Comparison of ENCODE assay signal across 26 cellular contexts in the genomic region with DNA sequence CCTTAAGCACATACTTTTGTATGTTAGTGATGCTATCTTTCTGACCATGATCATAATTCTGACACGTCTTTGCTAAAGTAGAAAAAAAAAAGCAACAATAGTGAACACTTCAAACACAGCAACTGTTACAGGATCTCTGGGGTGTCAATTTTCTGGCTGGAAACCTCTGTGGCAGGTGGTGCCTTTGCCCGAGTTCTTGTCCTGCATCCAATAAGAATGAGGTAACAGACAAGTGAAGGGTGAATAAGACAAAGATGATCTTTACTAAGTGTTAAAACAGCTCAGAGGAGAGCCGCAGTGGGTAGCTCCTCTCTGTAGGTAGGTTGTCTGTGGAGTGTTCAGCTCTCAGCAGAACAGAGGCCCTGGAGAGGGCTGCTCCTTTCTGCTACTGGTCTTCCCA. TPM values are rescaled to one million over a fixed set of nuclear protein-coding genes. Genes with fewer than 3 reads are reported as not detected.
"Had no signal": no experiment of that assay in that cellular context is flagged by ENCODE, and none has a peak within 500 bp of the region (broad histone marks: within the 10 kb centered on the region; RNA-seq: fewer than 3 reads in every experiment).

No MANE protein-coding gene starts in this region.

- H3K36me3 ChIP-seq: left lung, lower lobe of right lung, neural progenitor cell, ovary, sigmoid colon, spleen, stomach, thyroid gland, transverse colon, upper lobe of left lung, vagina had no signal

- H3K4me2 ChIP-seq: neural progenitor cell had no signal

- H3K9me3 ChIP-seq: left lung, lower lobe of right lung, ovary, sigmoid colon, spleen, stomach, testis, thyroid gland, transverse colon, upper lobe of left lung, vagina had no signal

- H3K4me1 Mint-ChIP-seq: naive B cell; natural killer cell; nephron progenitor cell; neural progenitor cell; stimulated activated effector memory CD8-positive, alpha-beta T cell treated with anti-CD3 and anti-CD28 coated beads, Interleukin-12 subunit alpha, Interleukin-12 subunit beta, amount 100 ng/mL, for 72 hours had no signal

- H3K27ac ChIP-seq: left lung, lower lobe of right lung, neural progenitor cell, ovary, sigmoid colon, spleen, stomach, testis, thyroid gland, transverse colon, upper lobe of left lung, vagina had no signal

- H3K27me3 Mint-ChIP-seq: naive B cell, progenitor cell of endocrine pancreas had no signal

- H3K4me1 ChIP-seq: left lung, lower lobe of right lung, neural progenitor cell, sigmoid colon, spleen, stomach, testis, thyroid gland, transverse colon, upper lobe of left lung, vagina had no signal

- DNase-seq: hippocampal formation; kidney; left colon; left lung; lower lobe of right lung; mammary epithelial cell; mesenchymal stem cell; naive B cell; natural killer cell; nephron progenitor cell; ovary; retina; sigmoid colon; small intestine; spleen; stimulated activated CD4-positive, alpha-beta T cell treated with anti-CD3 and anti-CD28 coated beads, Interleukin-4, amount 100 ng/mL, for 24 hours; stimulated activated naive CD4-positive, alpha-beta T cell; stomach; testis; thyroid gland; transverse colon; upper lobe of left lung had no signal

- H3K4me3 Mint-ChIP-seq: naive B cell; natural killer cell; nephron progenitor cell; neural progenitor cell; stimulated activated effector memory CD8-positive, alpha-beta T cell treated with anti-CD3 and anti-CD28 coated beads, Interleukin-12 subunit alpha, Interleukin-12 subunit beta, amount 100 ng/mL, for 72 hours had no signal

- H2AFZ ChIP-seq: neural progenitor cell had no signal

- ATAC-seq: left colon, left lung, lower lobe of right lung, natural killer cell had no signal

- H3K36me3 Mint-ChIP-seq: naive B cell; natural killer cell; neural progenitor cell; stimulated activated effector memory CD8-positive, alpha-beta T cell treated with anti-CD3 and anti-CD28 coated beads, Interleukin-12 subunit alpha, Interleukin-12 subunit beta, amount 100 ng/mL, for 72 hours had no signal

- H3K9me3 Mint-ChIP-seq: natural killer cell; nephron progenitor cell; neural progenitor cell; stimulated activated effector memory CD8-positive, alpha-beta T cell treated with anti-CD3 and anti-CD28 coated beads, Interleukin-12 subunit alpha, Interleukin-12 subunit beta, amount 100 ng/mL, for 72 hours had no signal

- H3K4me3 ChIP-seq: left lung, lower lobe of right lung, neural progenitor cell, ovary, sigmoid colon, spleen, stomach, thyroid gland, transverse colon, upper lobe of left lung, vagina had no signal

- H3K27ac Mint-ChIP-seq: naive B cell; natural killer cell; nephron progenitor cell; neural progenitor cell; progenitor cell of endocrine pancreas; stimulated activated effector memory CD8-positive, alpha-beta T cell treated with anti-CD3 and anti-CD28 coated beads, Interleukin-12 subunit alpha, Interleukin-12 subunit beta, amount 100 ng/mL, for 72 hours had no signal

- H3K9ac ChIP-seq: neural progenitor cell had no signal

- H3K27me3 ChIP-seq: left lung, neural progenitor cell, ovary, sigmoid colon, spleen, stomach, testis, thyroid gland, transverse colon, upper lobe of left lung, vagina had no signal

RNA-seq across cellular contexts. Expression of gene PLBD1, which starts 20.9 kb away (rescaled TPM):
- polyA plus RNA-seq: mammary epithelial cell had no signal
